1 cellular context compared by ENCODE assay signal in genomic region chr9:114082017-114082735, GRCh38.
TF ChIP-seq lines count a peak whose summit lies in the region.

No MANE protein-coding gene starts in this region.

TF ChIP-seq in HepG2, 621 proteins besides CTCF, POLR2A, EP300 and RAD21 (continued from another document and continues in another):
- peak; percentile 74 to 77; a peak in 3 of 4 replicates for TF ChIP-seq HMGXB4 (CRISPR knock-in tag; IDR thresholded peaks at IDR 0.05; ENCODE audit: borderline replicate concordance in 1 of 2, low read depth in 1 of 2)
- TF ChIP-seq ZNF142 (CRISPR knock-in tag; IDR thresholded peaks at IDR 0.05), result 0 out of 2 replicates have a peak, but pooled peaks have one; percentile 20
- no peak for TF ChIP-seq GPBP1L1 (CRISPR knock-in tag; IDR thresholded peaks at IDR 0.05)
- 0 out of 2 replicates have a peak, but pooled peaks have one; percentile 11 for TF ChIP-seq ZMAT3 (CRISPR knock-in tag; conservative IDR thresholded peaks at IDR 0.05)
- TF ChIP-seq HNRNPL (IDR thresholded peaks at IDR 0.05; ENCODE audit: low read depth, low read length), result 0 out of 2 replicates have a peak, but pooled peaks have one; percentile 24
- TF ChIP-seq SETDB1 (CRISPR knock-in tag; IDR thresholded peaks at IDR 0.05; ENCODE audit: borderline replicate concordance), result no peak
- TF ChIP-seq SIN3A (IDR thresholded peaks at IDR 0.05; ENCODE audit: borderline replicate concordance, low read depth, low read length), result peak; percentile 60; the same call in 1 of the 2 replicates
- TF ChIP-seq HOXA3 (CRISPR knock-in tag; IDR thresholded peaks at IDR 0.05), result peak; percentile 81
- TF ChIP-seq BHLHE40 (IDR thresholded peaks at IDR 0.05; ENCODE audit: low read length), result no peak
- TF ChIP-seq ZNF18 (CRISPR knock-in tag; IDR thresholded peaks at IDR 0.05; ENCODE audit: insufficient replicate concordance), result peak; percentile 96
- no peak for TF ChIP-seq RNF219 (CRISPR knock-in tag; IDR thresholded peaks at IDR 0.05)
- TF ChIP-seq CENPT (CRISPR knock-in tag; IDR thresholded peaks at IDR 0.05; ENCODE audit: low read depth), result 0 out of 2 replicates have a peak, but pooled peaks have one; percentile 25
- peak; percentile 61 for TF ChIP-seq ZNF770 (CRISPR knock-in tag; IDR thresholded peaks at IDR 0.05)
- no peak for TF ChIP-seq CREB1 (IDR thresholded peaks at IDR 0.05)
- no peak for TF ChIP-seq CREB1 (CRISPR knock-in tag; IDR thresholded peaks at IDR 0.05)
- peak; percentile 21; the same call in 1 of the 2 replicates for TF ChIP-seq SMAD1 (CRISPR knock-in tag; IDR thresholded peaks at IDR 0.05; ENCODE audit: borderline replicate concordance, low read depth)
- TF ChIP-seq PTBP1 (IDR thresholded peaks at IDR 0.05; ENCODE audit: low read depth, low read length, poor library complexity, severe bottlenecking), result no peak
- no peak for TF ChIP-seq ZNF543 (CRISPR knock-in tag; IDR thresholded peaks at IDR 0.05)
- 0 out of 2 replicates have a peak, but pooled peaks have one; percentile 33 for TF ChIP-seq ZNF33B (CRISPR knock-in tag; IDR thresholded peaks at IDR 0.05)
- TF ChIP-seq ZNF136 (CRISPR knock-in tag; IDR thresholded peaks at IDR 0.05; ENCODE audit: low read depth), result no peak
- TF ChIP-seq ZNF256 (CRISPR knock-in tag; conservative IDR thresholded peaks at IDR 0.05), result no peak
- TF ChIP-seq ZNF382 (CRISPR knock-in tag; IDR thresholded peaks at IDR 0.05; ENCODE audit: borderline replicate concordance), result no peak
- TF ChIP-seq ZNF589 (CRISPR knock-in tag; conservative IDR thresholded peaks at IDR 0.05), result no peak
- TF ChIP-seq SIX4 (CRISPR knock-in tag; IDR thresholded peaks at IDR 0.05), result peak; percentile 55
- TF ChIP-seq SKIL (CRISPR knock-in tag; IDR thresholded peaks at IDR 0.05; ENCODE audit: borderline replicate concordance), result no peak
- TF ChIP-seq ZNF580 (CRISPR knock-in tag; IDR thresholded peaks at IDR 0.05; ENCODE audit: borderline replicate concordance, low read depth), result peak; percentile 84; the same call in 1 of the 2 replicates
- TF ChIP-seq SP1 (IDR thresholded peaks at IDR 0.05), result no peak
- TF ChIP-seq SP1 (CRISPR knock-in tag; IDR thresholded peaks at IDR 0.05), result peak; percentile 72
- no peak for TF ChIP-seq RBM39 (IDR thresholded peaks at IDR 0.05; ENCODE audit: low read depth, low read length, poor library complexity, severe bottlenecking)
- TF ChIP-seq NR2F1 (CRISPR knock-in tag; IDR thresholded peaks at IDR 0.05), result no peak
- no peak for TF ChIP-seq ZNF367 (CRISPR knock-in tag; IDR thresholded peaks at IDR 0.05; ENCODE audit: borderline replicate concordance)
- TF ChIP-seq E2F2 (CRISPR knock-in tag; IDR thresholded peaks at IDR 0.05; ENCODE audit: borderline replicate concordance), result no peak; the same call in 1 of the 2 replicates
